ENCODE assay signal across 8 cellular contexts in the genomic region with DNA sequence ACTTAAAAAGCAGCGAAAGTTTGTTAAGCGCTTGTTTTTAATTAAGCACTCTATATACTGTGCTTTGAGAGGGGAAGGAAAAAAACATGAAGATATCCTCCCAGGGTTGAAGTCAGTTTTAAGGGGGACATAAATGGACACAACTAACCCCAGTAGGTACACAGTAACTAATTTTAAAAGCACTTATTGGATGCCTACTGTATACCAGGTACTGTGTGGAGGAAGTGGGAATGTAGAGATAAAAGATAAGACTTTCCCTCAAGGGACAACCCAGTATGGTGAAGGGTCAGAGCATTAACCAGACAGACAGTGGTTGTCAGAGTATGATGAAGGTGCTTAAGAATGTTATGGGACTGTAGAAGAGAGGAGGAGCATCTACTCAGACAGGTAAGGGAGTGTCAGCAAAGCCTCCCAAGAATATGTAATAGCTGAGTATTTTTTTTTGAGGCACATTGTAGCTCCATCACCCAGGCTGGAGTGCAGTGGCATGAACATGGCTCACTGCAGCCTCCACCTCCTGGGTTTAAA.
DNase-seq lines count a peak whose midpoint lies in the region; ATAC-seq and TF ChIP-seq lines count a peak whose summit lies in the region.

No MANE protein-coding gene starts in this region.

- ATAC-seq in effector memory CD8-positive, alpha-beta T cell (replicated peaks): no peak
- ATAC-seq in HG02938 (IDR thresholded peaks at IDR 0.05; ENCODE audit: unreplicated experiment): no peak

- H4K20me1 ChIP-seq in BLaER1 treated with 17β-estradiol and CSF1 and Interleukin-3, amounts not matched to agents 10 nM and 100 nM: peaks cover 49 to 57% (median 56%) of the 10 kb centered on the region in 11 experiments; a peak in 21 of 22 replicates

- peak overlapping the region; percentile 69 to 86 (median 78) for H3K4me3 ChIP-seq in BLaER1 treated with 17β-estradiol and CSF1 and Interleukin-3, amounts not matched to agents 10 nM and 100 nM
- H3K4me3 ChIP-seq in NB4 (ENCODE audit: low read depth, low read length): peak overlapping the region; percentile 87

- H3K9ac ChIP-seq in BLaER1 treated with 17β-estradiol and CSF1 and Interleukin-3, amounts not matched to agents 10 nM and 100 nM: peak overlapping the region; percentile 83 to 95 (median 91)

- no peaks in the 10 kb centered on the region for H3K27me3 Mint-ChIP-seq in effector memory CD8-positive, alpha-beta T cell
- H3K27me3 Mint-ChIP-seq in nephron (ENCODE audit: low read depth): no peaks in the 10 kb centered on the region

- TF ChIP-seq CTCF in NB4 (IDR thresholded peaks at IDR 0.05; ENCODE audit: low read depth, low read length) (no peak), nephron (IDR thresholded peaks at IDR 0.05; ENCODE audit: unreplicated experiment in 3 of 3) (no peak)

- DNase-seq in NB4 (ENCODE audit: low read depth) (no peak), GOT3 (lab: John Stamatoyannopoulos, UW) (no peak), NCI-H146 treated with DMSO at 0.1 percent for 48 hours (lab: John Stamatoyannopoulos, UW; ENCODE audit: unreplicated experiment) (no peak), EL (no peak)
- DNase-seq in effector memory CD8-positive, alpha-beta T cell: no peak

- peak overlapping the region; percentile 96 to 99 for H3K27ac Mint-ChIP-seq in effector memory CD8-positive, alpha-beta T cell
- H3K27ac Mint-ChIP-seq in nephron: peak overlapping the region; percentile 81 to 98 (median 94)

- H3K4me1 Mint-ChIP-seq in effector memory CD8-positive, alpha-beta T cell (ENCODE audit: low read depth in 2 of 2): peaks cover 45 to 63% of the 10 kb centered on the region in 2 donors
- H3K4me1 Mint-ChIP-seq in nephron: peaks cover 42% of the 10 kb centered on the region

- H3K27me3 ChIP-seq in BLaER1 treated with 17β-estradiol and CSF1 and Interleukin-3, amounts not matched to agents 10 nM and 100 nM: no peaks in the 10 kb centered on the region

- H3K4me3 Mint-ChIP-seq in effector memory CD8-positive, alpha-beta T cell: peak overlapping the region; percentile 90 to 96
- H3K4me3 Mint-ChIP-seq in nephron: peak overlapping the region; percentile 93 to 99 (median 97)

- peaks cover 40% of the 10 kb centered on the region for H3K36me3 Mint-ChIP-seq in effector memory CD8-positive, alpha-beta T cell (ENCODE audit: insufficient read depth)
- peaks cover 14% of the 10 kb centered on the region for H3K36me3 Mint-ChIP-seq in nephron (ENCODE audit: low read depth)

- H3K27ac ChIP-seq in BLaER1 treated with 17β-estradiol and CSF1 and Interleukin-3, amounts not matched to agents 10 nM and 100 nM: peak overlapping the region; percentile 83 to 96 (median 93); a peak in 21 of 22 replicates

- H3K4me1 ChIP-seq in BLaER1 treated with 17β-estradiol and CSF1 and Interleukin-3, amounts not matched to agents 10 nM and 100 nM: peaks cover 40 to 58% (median 44%) of the 10 kb centered on the region in 10 experiments

- no peaks in the 10 kb centered on the region for H3K9me3 Mint-ChIP-seq in effector memory CD8-positive, alpha-beta T cell
- no peaks in the 10 kb centered on the region for H3K9me3 Mint-ChIP-seq in nephron

- H3K9me3 ChIP-seq in BLaER1 treated with 17β-estradiol and CSF1 and Interleukin-3, amounts not matched to agents 10 nM and 100 nM (replicated peaks in 1 of 11): no peaks in the 10 kb centered on the region

- H3K4me2 ChIP-seq in BLaER1 treated with 17β-estradiol and CSF1 and Interleukin-3, amounts not matched to agents 10 nM and 100 nM: peak overlapping the region; percentile 88 to 97 (median 95)

- H3K36me3 ChIP-seq in BLaER1 treated with 17β-estradiol and CSF1 and Interleukin-3, amounts not matched to agents 10 nM and 100 nM: peaks cover 9 to 49% (median 42%) of the 10 kb centered on the region in 11 experiments

- no peak for TF ChIP-seq POLR2A in NB4 (IDR thresholded peaks at IDR 0.05; ENCODE audit: extremely low read depth, insufficient read length)
